Comparison of ENCODE assay signal across 13 cellular contexts in the genomic region with DNA sequence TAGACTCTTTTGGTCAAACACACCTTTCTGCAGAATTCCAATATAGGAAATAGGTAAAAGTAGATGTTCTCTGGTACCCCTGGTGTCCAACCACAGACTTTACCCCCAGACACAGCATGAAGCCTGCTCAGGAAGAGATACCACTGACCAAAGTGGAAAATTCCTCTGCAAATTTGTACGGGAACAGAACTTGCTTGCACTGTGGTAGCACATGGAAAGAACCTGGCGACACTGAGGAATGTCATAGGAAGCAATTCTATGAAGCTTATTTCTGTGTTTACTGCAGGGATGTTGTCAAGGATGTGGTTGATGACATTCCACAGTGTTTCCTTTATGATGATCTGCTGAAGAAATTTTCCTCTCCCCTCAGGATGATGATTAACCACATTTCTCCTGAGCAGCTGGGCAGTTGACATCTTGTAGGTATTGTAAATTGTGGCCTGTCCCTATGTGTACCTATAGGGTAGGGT. TPM values are rescaled to one million over a fixed set of nuclear protein-coding genes. Genes with fewer than 3 reads are reported as not detected.
DNase-seq lines count a peak whose midpoint lies in the region; ATAC-seq, FAIRE-seq and TF ChIP-seq lines count a peak whose summit lies in the region.
"Had no signal": no experiment of that assay in that cellular context is flagged by ENCODE, and none has a peak within 500 bp of the region (broad histone marks: within the 10 kb centered on the region; RNA-seq: fewer than 3 reads in every experiment).

No MANE protein-coding gene starts in this region.

- H3K36me3 ChIP-seq in endothelial cell of umbilical vein (ENCODE audit: control insufficient read depth in 2 of 2, extremely low read depth in 1 of 2, insufficient read depth in 2 of 2, low read length in 2 of 2) (no peaks in the 10 kb centered on the region), pancreas (no peaks in the 10 kb centered on the region), esophagus squamous epithelium (no peaks in the 10 kb centered on the region), neural progenitor cell (no peaks in the 10 kb centered on the region)
- H3K36me3 ChIP-seq: uterus had no signal

- H2AFZ ChIP-seq in endothelial cell of umbilical vein (ENCODE audit: low read depth, low read length) = no peak overlapping the region
- no peak overlapping the region for H2AFZ ChIP-seq in neural progenitor cell (replicated peaks)
- H2AFZ ChIP-seq: parathyroid adenoma had no signal

- H4K20me1 ChIP-seq in endothelial cell of umbilical vein (replicated peaks; ENCODE audit: control insufficient read depth, extremely low read depth, insufficient read depth, low read length) (no peaks in the 10 kb centered on the region), neural progenitor cell (ENCODE audit: low read depth) (no peaks in the 10 kb centered on the region)

- H3K27me3 ChIP-seq in endothelial cell of umbilical vein (ENCODE audit: control insufficient read depth in 2 of 2, insufficient read depth in 2 of 2, low read length in 2 of 2) (peaks cover 6 to 8% of the 10 kb centered on the region in 2 experiments), pancreas (no peaks in the 10 kb centered on the region), esophagus squamous epithelium (no peaks in the 10 kb centered on the region), neural progenitor cell (no peaks in the 10 kb centered on the region)
- H3K27me3 ChIP-seq: uterus had no signal

- dilution Hi-C loops in endothelial cell of umbilical vein (cut with MboI; ENCODE audit: extremely low pct_ligation_motif_present, low sequenced_read_pairs) = no loop called here

- 51 to 55% methylated on average over 2 of the region's 2 CpGs for WGBS in pancreas, 2 donors
- 70 to 74% methylated on average over 2 of the region's 2 CpGs for WGBS in esophagus squamous epithelium, 2 donors

- FAIRE-seq in endothelial cell of umbilical vein (lab: Jason Lieb, UNC) (no peak), pancreas (lab: Jason Lieb, UNC) (no peak)

- no TSS peak for BruUV-seq in endothelial cell of umbilical vein (replicated peaks; lab: Mats Ljungman, UMichigan)

- POLR2A ChIA-PET in endothelial cell of umbilical vein (lab: Charles Lee) = no interaction called here
- POLR2A ChIA-PET in naive thymus-derived CD8-positive, alpha-beta T cell (lab: Charles Lee) = no interaction called here

- ATAC-seq in GM21447 (IDR thresholded peaks at IDR 0.05; ENCODE audit: unreplicated experiment) (peak; percentile 30), pancreas (peak in 3 of 4 donors; percentile 50 to 76 (median 68)), GM21717 (IDR thresholded peaks at IDR 0.05; ENCODE audit: unreplicated experiment) (no peak)
- ATAC-seq in naive thymus-derived CD8-positive, alpha-beta T cell = no peak

- no peaks in the 10 kb centered on the region for H3K9me1 ChIP-seq in endothelial cell of umbilical vein (replicated peaks; ENCODE audit: control insufficient read depth, extremely low read depth, insufficient read depth, low read length)

- peaks cover 7% of the 10 kb centered on the region for H3K4me1 Mint-ChIP-seq in neural progenitor cell
- H3K4me1 Mint-ChIP-seq in naive thymus-derived CD8-positive, alpha-beta T cell = peaks cover 0 to 9% (median 0%) of the 10 kb centered on the region in 4 donors

- TF ChIP-seq CTCF in endothelial cell of umbilical vein (IDR thresholded peaks at IDR 0.05; ENCODE audit: extremely low read depth in 1 of 2, insufficient read depth in 1 of 2, low read depth in 1 of 2, low read length in 2 of 2) = no peak
- no peak for TF ChIP-seq CTCF in pancreas (IDR thresholded peaks at IDR 0.05)
- TF ChIP-seq CTCF in esophagus squamous epithelium (IDR thresholded peaks at IDR 0.05) = no peak
- no peak for TF ChIP-seq CTCF in neural progenitor cell (IDR thresholded peaks at IDR 0.05)

- peaks cover 5% of the 10 kb centered on the region for H3K27me3 Mint-ChIP-seq in neural progenitor cell (ENCODE audit: insufficient read depth, low read depth)
- peaks cover 0 to 2% (median 0%) of the 10 kb centered on the region in 5 donors for H3K27me3 Mint-ChIP-seq in naive thymus-derived CD8-positive, alpha-beta T cell

- H3K9ac ChIP-seq in endothelial cell of umbilical vein (replicated peaks; ENCODE audit: extremely low read depth, insufficient read depth, low read length) (no peak overlapping the region), neural progenitor cell (no peak overlapping the region)
- H3K9ac ChIP-seq: parathyroid adenoma had no signal

- H3K4me3 ChIP-seq in endothelial cell of umbilical vein (replicated peaks in 1 of 3; ENCODE audit: insufficient read depth in 1 of 3, low read depth in 1 of 3, low read length in 3 of 3) (no peak overlapping the region), pancreas (no peak overlapping the region), esophagus squamous epithelium (no peak overlapping the region), neural progenitor cell (no peak overlapping the region)
- H3K4me3 ChIP-seq: uterus had no signal

- H3K9me3 Mint-ChIP-seq in neural progenitor cell = peaks cover 2% of the 10 kb centered on the region
- H3K9me3 Mint-ChIP-seq in naive thymus-derived CD8-positive, alpha-beta T cell = peaks cover 0 to 5% (median 0%) of the 10 kb centered on the region in 9 donors

- H3K4me3 Mint-ChIP-seq in neural progenitor cell = no peak overlapping the region
- H3K4me3 Mint-ChIP-seq in naive thymus-derived CD8-positive, alpha-beta T cell = no peak overlapping the region
- H3K4me3 Mint-ChIP-seq: T-helper 2 cell treated with Interferon-gamma antibody and Interleukin-4, amounts not matched to agents 5 μg/mL and 100 μg/mL, for 36 hours had no signal

- H3K79me2 ChIP-seq in endothelial cell of umbilical vein (ENCODE audit: control insufficient read depth, insufficient read depth, low read length) = no peaks in the 10 kb centered on the region
- no peaks in the 10 kb centered on the region for H3K79me2 ChIP-seq in neural progenitor cell (ENCODE audit: low read depth)
- H3K79me2 ChIP-seq: parathyroid adenoma had no signal

- H3F3A ChIP-seq in neural progenitor cell (ENCODE audit: low read depth) = no peaks in the 10 kb centered on the region

- intact Hi-C loops in endothelial cell of umbilical vein (cut with micrococcal nuclease) = no loop called here
- intact Hi-C loops in pancreas (cut with DNase I) = no loop called here
- intact Hi-C loops in esophagus squamous epithelium (cut with DNase I) = no loop called here

- TF ChIP-seq POLR2A in endothelial cell of umbilical vein (IDR thresholded peaks at IDR 0.05; ENCODE audit: low read depth, low read length) (no peak), esophagus squamous epithelium (IDR thresholded peaks at IDR 0.05) (no peak)

- peak; percentile 19 for DNase-seq in LoVo (ENCODE audit: low spot score)
- DNase-seq in endothelial cell of umbilical vein (ENCODE audit: low read depth, low spot score) = peak; percentile 12
- no peak for DNase-seq in pancreas
- DNase-seq in esophagus squamous epithelium (lab: John Stamatoyannopoulos, UW) = no peak
- DNase-seq in neural progenitor cell (ENCODE audit: low spot score) = no peak
- no peak for DNase-seq in naive thymus-derived CD8-positive, alpha-beta T cell
- DNase-seq: NCI-H774, uterus had no signal

- no peaks in the 10 kb centered on the region for H3K36me3 Mint-ChIP-seq in neural progenitor cell
- H3K36me3 Mint-ChIP-seq in naive thymus-derived CD8-positive, alpha-beta T cell = no peaks in the 10 kb centered on the region

- no peaks in the 10 kb centered on the region for H3K9me3 ChIP-seq in endothelial cell of umbilical vein (replicated peaks; ENCODE audit: control insufficient read depth, insufficient read depth, low read length)
- no peaks in the 10 kb centered on the region for H3K9me3 ChIP-seq in pancreas
- H3K9me3 ChIP-seq in esophagus squamous epithelium = no peaks in the 10 kb centered on the region
- H3K9me3 ChIP-seq in neural progenitor cell (ENCODE audit: low read depth) = no peaks in the 10 kb centered on the region
- H3K9me3 ChIP-seq: uterus had no signal

- H3K4me1 ChIP-seq in endothelial cell of umbilical vein (ENCODE audit: control insufficient read depth, extremely low read depth, insufficient read depth, low read length) = no peaks in the 10 kb centered on the region
- H3K4me1 ChIP-seq in pancreas = no peaks in the 10 kb centered on the region
- no peaks in the 10 kb centered on the region for H3K4me1 ChIP-seq in esophagus squamous epithelium
- H3K4me1 ChIP-seq in neural progenitor cell = no peaks in the 10 kb centered on the region
- H3K4me1 ChIP-seq: parathyroid adenoma, uterus had no signal

- no peak overlapping the region for H3K27ac Mint-ChIP-seq in neural progenitor cell
- H3K27ac Mint-ChIP-seq in naive thymus-derived CD8-positive, alpha-beta T cell = no peak overlapping the region
- H3K27ac Mint-ChIP-seq: T-helper 2 cell treated with Interferon-gamma antibody and Interleukin-4, amounts not matched to agents 5 μg/mL and 100 μg/mL, for 36 hours had no signal

- H3K4me2 ChIP-seq in endothelial cell of umbilical vein (ENCODE audit: insufficient read depth, low read length) (no peak overlapping the region), neural progenitor cell (no peak overlapping the region)

- no peak overlapping the region for H3K27ac ChIP-seq in endothelial cell of umbilical vein (ENCODE audit: insufficient read depth, low read depth, low read length)
- H3K27ac ChIP-seq in pancreas = peak overlapping the region in 2 of 4 donors; percentile 37 to 65
- H3K27ac ChIP-seq in esophagus squamous epithelium = no peak overlapping the region
- H3K27ac ChIP-seq in neural progenitor cell = no peak overlapping the region
- H3K27ac ChIP-seq: parathyroid adenoma, uterus had no signal

- CTCF ChIA-PET in endothelial cell of umbilical vein (lab: Charles Lee) = interaction anchor here (1.1 to 1.2 kb wide), 3 partner anchors 31 to 191 kb away, joined by 3 read pairs; no protein-coding TSS in a partner anchor

TF ChIP-seq in endothelial cell of umbilical vein, 7 proteins besides CTCF, POLR2A, EP300 and RAD21 (continues in another document):
- TF ChIP-seq FOS (IDR thresholded peaks at IDR 0.05; ENCODE audit: borderline replicate concordance, insufficient read depth, low read length) = peak; percentile 55

RNA-seq across cellular contexts. Expression of a gene that starts 48.9 kb away (rescaled TPM):
- not detected in 2 replicates for total RNA-seq in endothelial cell of umbilical vein
- not detected in 2 replicates for polyA plus RNA-seq in endothelial cell of umbilical vein
- polyA plus RNA-seq in endothelial cell of umbilical vein (2011; cell fraction: cytosol; rRNA removed) = not detected in 2 replicates
- polyA plus RNA-seq in endothelial cell of umbilical vein (2011; cell fraction: nucleus; rRNA removed) = not detected in 2 replicates
- not detected in 2 replicates for polyA plus RNA-seq in endothelial cell of umbilical vein (2012)
- not detected in 2 replicates for polyA minus RNA-seq in endothelial cell of umbilical vein
- not detected for polyA minus RNA-seq in endothelial cell of umbilical vein (2011; cell fraction: cytosol; rRNA and poly(A)+ RNA removed)
- not detected in 2 replicates for polyA minus RNA-seq in endothelial cell of umbilical vein (2011; cell fraction: nucleus; rRNA and poly(A)+ RNA removed)
- total RNA-seq in pancreas = 1 to 10 TPM in 1 of 6 donors, under 1 TPM in 3, not detected in 2; 0.24 to 1.1 (median 0.53) TPM
- under 1 TPM in 1 of 2 donors, not detected in 1; 0.11 TPM for polyA plus RNA-seq in pancreas
- under 1 TPM in 2 of 4 donors, not detected in 2; 0.18 to 0.45 TPM for total RNA-seq in esophagus squamous epithelium
- total RNA-seq in neural progenitor cell (ENCODE audit: low replicate concordance) = 0.21 and 0.46 TPM in 2 replicates
- total RNA-seq in naive thymus-derived CD8-positive, alpha-beta T cell = not detected
- polyA plus RNA-seq in naive thymus-derived CD8-positive, alpha-beta T cell = not detected
- total RNA-seq: cerebellum had no signal

Comparison
In these comparisons a context has a peak if more than half of its experiments do, and no peak if none do; other contexts are left out.
1. ATAC-seq: peak in GM21447 (single experiment) and pancreas (3 of 4); none in naive thymus-derived CD8-positive, alpha-beta T cell (0 of 2) and GM21717 (single experiment).
2. DNase-seq: peak in LoVo (single experiment) and endothelial cell of umbilical vein (single experiment); none in pancreas (0 of 6), esophagus squamous epithelium (single experiment), neural progenitor cell (single experiment) and naive thymus-derived CD8-positive, alpha-beta T cell (0 of 10).